In genomic region chr3:182618085-182618732, GRCh38 we compare ENCODE assay signal across 1 cellular context.
TF ChIP-seq lines count a peak whose summit lies in the region.

No MANE protein-coding gene starts in this region.

TF ChIP-seq in WTC11, 78 proteins besides CTCF, POLR2A, EP300 and RAD21 (continued from another document):
- TF ChIP-seq ZNF532 (CRISPR knock-in tag; IDR thresholded peaks at IDR 0.05; ENCODE audit: borderline replicate concordance) (no peak), PREB (CRISPR knock-in tag; IDR thresholded peaks at IDR 0.05; ENCODE audit: borderline replicate concordance) (no peak), MLX (CRISPR knock-in tag; IDR thresholded peaks at IDR 0.05) (no peak), ZNF425 (CRISPR knock-in tag; conservative IDR thresholded peaks at IDR 0.05) (no peak), NFE2L1 (CRISPR knock-in tag; IDR thresholded peaks at IDR 0.05) (no peak), FOXP1 (CRISPR knock-in tag; IDR thresholded peaks at IDR 0.05; ENCODE audit: borderline replicate concordance) (no peak), CBFB (CRISPR knock-in tag; IDR thresholded peaks at IDR 0.05; ENCODE audit: low read depth) (no peak), USF1 (CRISPR knock-in tag; IDR thresholded peaks at IDR 0.05) (no peak), ZMAT4 (CRISPR knock-in tag; IDR thresholded peaks at IDR 0.05) (no peak), ZNF232 (CRISPR knock-in tag; IDR thresholded peaks at IDR 0.05) (no peak), RELA (CRISPR knock-in tag; IDR thresholded peaks at IDR 0.05; ENCODE audit: borderline replicate concordance) (no peak), KAT7 (CRISPR knock-in tag; IDR thresholded peaks at IDR 0.05; ENCODE audit: borderline replicate concordance) (no peak), ZNF263 (CRISPR knock-in tag; IDR thresholded peaks at IDR 0.05; ENCODE audit: low read depth) (no peak), RORB (CRISPR knock-in tag; IDR thresholded peaks at IDR 0.05) (no peak), HMGXB4 (CRISPR knock-in tag; IDR thresholded peaks at IDR 0.05) (no peak)
